10 cellular contexts compared by ENCODE assay signal in the genomic region with DNA sequence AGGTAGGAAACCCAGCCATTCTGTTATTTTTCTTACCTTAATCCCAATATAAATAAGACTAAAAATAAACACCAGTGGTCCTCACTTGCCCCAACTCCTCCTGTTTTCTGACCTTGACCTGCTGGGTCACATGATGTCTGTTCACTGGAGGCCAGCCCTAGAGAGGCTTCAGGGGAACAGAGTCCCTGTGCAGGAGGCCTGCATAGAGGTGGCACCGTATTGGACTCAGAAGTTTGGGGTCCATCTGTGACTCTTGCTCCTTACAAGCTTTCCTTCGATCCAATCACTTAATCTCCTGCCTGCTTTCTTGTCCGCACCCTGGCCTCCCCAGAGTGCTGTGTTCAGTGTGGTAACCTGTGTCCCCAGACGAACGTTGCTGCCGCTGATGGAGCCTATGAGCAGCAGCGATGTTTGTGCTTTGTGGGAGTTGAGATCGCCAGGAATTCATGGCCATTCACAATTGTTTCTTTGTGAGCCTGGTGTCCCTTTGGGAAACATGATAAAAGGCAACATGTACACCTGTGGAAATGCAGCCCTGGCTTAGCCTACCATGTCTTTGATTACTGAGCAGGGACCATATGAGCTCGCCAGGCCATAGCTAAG. TPM values are rescaled to one million over a fixed set of nuclear protein-coding genes. Genes with fewer than 3 reads are reported as not detected.
A peak's percentile ranks its signal among the peaks of the same experiment; 100 is the strongest.
DNase-seq lines count a peak whose midpoint lies in the region; ATAC-seq lines count a peak whose summit lies in the region.
"Had no signal": no experiment of that assay in that cellular context is flagged by ENCODE, and none has a peak within 500 bp of the region (broad histone marks: within the 10 kb centered on the region; RNA-seq: fewer than 3 reads in every experiment).

No MANE protein-coding gene starts in this region.

- H3K36me3 Mint-ChIP-seq in T-helper 17 cell (ENCODE audit: low read depth), result no peaks in the 10 kb centered on the region
- no peaks in the 10 kb centered on the region for H3K36me3 Mint-ChIP-seq in natural killer cell treated with Interleukin-12 subunit alpha and Interleukin-12 subunit beta and Interleukin-15 and Interleukin-18, amount 100 ng/mL, for 72 hours

- ATAC-seq in GM18517 (IDR thresholded peaks at IDR 0.05; ENCODE audit: unreplicated experiment), result peak; percentile 12
- ATAC-seq in GM21723 (IDR thresholded peaks at IDR 0.05; ENCODE audit: unreplicated experiment), result peak; percentile 8
- ATAC-seq in T-helper 17 cell, result no peak
- no peak for ATAC-seq in natural killer cell treated with Interleukin-12 subunit alpha and Interleukin-12 subunit beta and Interleukin-15 and Interleukin-18, amount 100 ng/mL, for 72 hours

- H3K9me3 Mint-ChIP-seq in natural killer cell treated with Interleukin-12 subunit alpha and Interleukin-12 subunit beta and Interleukin-15 and Interleukin-18, amount 100 ng/mL, for 72 hours, result no peaks in the 10 kb centered on the region

- peak overlapping the region; percentile 93 for H3K27ac Mint-ChIP-seq in T-helper 17 cell
- peak overlapping the region; percentile 64 to 73 for H3K27ac Mint-ChIP-seq in natural killer cell treated with Interleukin-12 subunit alpha and Interleukin-12 subunit beta and Interleukin-15 and Interleukin-18, amount 100 ng/mL, for 72 hours

- peak overlapping the region; percentile 36 for H3K4me3 Mint-ChIP-seq in T-helper 17 cell
- peak overlapping the region; percentile 49 for H3K4me3 Mint-ChIP-seq in natural killer cell treated with Interleukin-12 subunit alpha and Interleukin-12 subunit beta and Interleukin-15 and Interleukin-18, amount 100 ng/mL, for 72 hours

- DNase-seq in T-helper 17 cell (no peak), NCI-H748 (lab: John Stamatoyannopoulos, UW; ENCODE audit: unreplicated experiment) (no peak), amygdala (lab: John Stamatoyannopoulos, UW) (no peak), DMS 273 (lab: John Stamatoyannopoulos, UW; ENCODE audit: unreplicated experiment) (no peak)
- no peak for DNase-seq in natural killer cell treated with Interleukin-12 subunit alpha and Interleukin-12 subunit beta and Interleukin-15 and Interleukin-18, amount 100 ng/mL, for 72 hours (ENCODE audit: low spot score)
- DNase-seq: amniotic stem cell, DMS79, NCI-H2081 had no signal

- H3K27me3 Mint-ChIP-seq in T-helper 17 cell, result no peaks in the 10 kb centered on the region
- H3K27me3 Mint-ChIP-seq in natural killer cell treated with Interleukin-12 subunit alpha and Interleukin-12 subunit beta and Interleukin-15 and Interleukin-18, amount 100 ng/mL, for 72 hours, result no peaks in the 10 kb centered on the region

- H3K4me1 Mint-ChIP-seq in T-helper 17 cell, result peaks cover 28% of the 10 kb centered on the region
- peaks cover 31 to 42% of the 10 kb centered on the region in 2 donors for H3K4me1 Mint-ChIP-seq in natural killer cell treated with Interleukin-12 subunit alpha and Interleukin-12 subunit beta and Interleukin-15 and Interleukin-18, amount 100 ng/mL, for 72 hours (ENCODE audit: low read depth in 2 of 2)

- H3K9me3 ChIP-seq in T-helper 17 cell (ENCODE audit: control insufficient read depth, low read length, poor library complexity, severe bottlenecking), result no peaks in the 10 kb centered on the region

RNA-seq across cellular contexts. Expression of gene IGSF6, which starts 4.7 kb away (rescaled TPM):
- 1 to 10 TPM in 1 of 2 donors, under 1 TPM in 1; 0.39 to 1.6 TPM for total RNA-seq in T-helper 17 cell
- not detected for total RNA-seq in natural killer cell treated with Interleukin-12 subunit alpha and Interleukin-12 subunit beta and Interleukin-15 and Interleukin-18, amount 100 ng/mL, for 72 hours

RNA-seq across cellular contexts. Expression of gene OTOA, which starts 16.1 kb away (rescaled TPM):
- total RNA-seq in T-helper 17 cell, result under 1 TPM; 0.10 to 0.16 TPM
- under 1 TPM; 0.25 to 0.33 TPM for total RNA-seq in natural killer cell treated with Interleukin-12 subunit alpha and Interleukin-12 subunit beta and Interleukin-15 and Interleukin-18, amount 100 ng/mL, for 72 hours

RNA-seq across cellular contexts. Expression of gene METTL9, which starts 48.3 kb away (rescaled TPM):
- 10 to 100 TPM; 79.0 to 80.3 TPM for total RNA-seq in T-helper 17 cell
- 100 to 1,000 TPM; 104 to 114 TPM for total RNA-seq in natural killer cell treated with Interleukin-12 subunit alpha and Interleukin-12 subunit beta and Interleukin-15 and Interleukin-18, amount 100 ng/mL, for 72 hours

Comparison
In these comparisons a context has a peak if more than half of its experiments do, and no peak if none do; other contexts are left out.
1. ATAC-seq: peak in GM18517 (single experiment) and GM21723 (single experiment); none in T-helper 17 cell (single experiment) and natural killer cell treated with Interleukin-12 subunit alpha and Interleukin-12 subunit beta and Interleukin-15 and Interleukin-18, amount 100 ng/mL, for 72 hours (0 of 2).